In genomic region chr5:171308453-171309275, GRCh38 we compare ENCODE assay signal across 10 cellular contexts. TPM values are rescaled to one million over a fixed set of nuclear protein-coding genes. Genes with fewer than 3 reads are reported as not detected.
DNase-seq lines count a peak whose midpoint lies in the region; ATAC-seq and TF ChIP-seq lines count a peak whose summit lies in the region.
"Had no signal": no experiment of that assay in that cellular context is flagged by ENCODE, and none has a peak within 500 bp of the region (broad histone marks: within the 10 kb centered on the region; RNA-seq: fewer than 3 reads in every experiment).

TSS of gene TLX3 (plus strand) at chr5:171309248. CDS start at chr5:171309366, 118 bp downstream.

- H4K20me1 ChIP-seq in mammary epithelial cell (ENCODE audit: insufficient read depth, low read length): peaks cover 4% of the 10 kb centered on the region

- DNase-seq in mammary epithelial cell: peak; percentile 24
- no peak for DNase-seq in breast epithelium (ENCODE audit: low spot score in 2 of 2)
- peak; percentile 90 for DNase-seq in RPMI7951 (ENCODE audit: low read depth)
- DNase-seq in AG08395 (ENCODE audit: low spot score): no peak
- DNase-seq in right cardiac atrium: no peak

- peaks cover 4% of the 10 kb centered on the region for H3K4me1 ChIP-seq in mammary epithelial cell (ENCODE audit: insufficient read depth, low read length)
- H3K4me1 ChIP-seq in breast epithelium: peaks cover 0 to 5% of the 10 kb centered on the region in 2 donors
- peaks cover 5% of the 10 kb centered on the region for H3K4me1 ChIP-seq in iPS-15b (ENCODE audit: control insufficient read depth, insufficient read depth, low read length)
- peaks cover 3% of the 10 kb centered on the region for H3K4me1 ChIP-seq in right cardiac atrium (ENCODE audit: control insufficient read depth, insufficient read depth, low read length)

- no peak for ATAC-seq in esophagus mucosa
- ATAC-seq in HG02840 (IDR thresholded peaks at IDR 0.05; ENCODE audit: low FRiP score, unreplicated experiment): no peak
- no peak for ATAC-seq in right cardiac atrium

- H3K36me3 ChIP-seq in mammary epithelial cell (ENCODE audit: insufficient read depth, low read length) (no peaks in the 10 kb centered on the region), breast epithelium (no peaks in the 10 kb centered on the region), iPS-15b (ENCODE audit: control insufficient read depth, insufficient read depth, low read length) (no peaks in the 10 kb centered on the region)

- peak within 1 kb of the TSS; percentile 3 for H3K4me2 ChIP-seq in mammary epithelial cell (ENCODE audit: insufficient read depth, low read depth, low read length)

- dilution Hi-C loops in mammary epithelial cell (cut with HindIII; ENCODE audit: low sequenced_read_pairs): no loop called here

- no peak for TF ChIP-seq POLR2A in breast epithelium (IDR thresholded peaks at IDR 0.05)

- no peak for TF ChIP-seq CTCF in mammary epithelial cell (conservative IDR thresholded peaks at IDR 0.05 in 1 of 2, IDR thresholded peaks at IDR 0.05 in 1 of 2; ENCODE audit: extremely low read depth in 1 of 2, insufficient read depth in 1 of 2, low read depth in 1 of 2, low read length in 2 of 2)
- TF ChIP-seq CTCF in breast epithelium (IDR thresholded peaks at IDR 0.05): no peak

- CTCF ChIA-PET in mammary epithelial cell (lab: Charles Lee; ENCODE audit: low non-redundant PET): no interaction called here

- H3K4me3 ChIP-seq in mammary epithelial cell (replicated peaks in 1 of 3; ENCODE audit: insufficient read depth in 1 of 3, low read depth in 2 of 3, low read length in 3 of 3) (no peak within 1 kb of the TSS), breast epithelium (peak within 1 kb of the TSS in 1 of 3 donors; percentile 44), iPS-15b (ENCODE audit: low read depth, low read length) (peak within 1 kb of the TSS; percentile 39), right cardiac atrium (ENCODE audit: low read length) (no peak within 1 kb of the TSS)

- in situ Hi-C loops in mammary epithelial cell (cut with MboI; ENCODE audit: low sequenced_read_pairs in 2 of 2): no loop called here

- H2AFZ ChIP-seq in mammary epithelial cell (ENCODE audit: low read depth, low read length): no peak within 1 kb of the TSS

- intact Hi-C loops in mammary epithelial cell (cut with micrococcal nuclease) (no loop called here), breast epithelium (cut with DNase I; ENCODE audit: low total_unique reads) (no loop called here), right cardiac atrium (cut with DNase I) (no loop called here)

- no peaks in the 10 kb centered on the region for H3K79me2 ChIP-seq in mammary epithelial cell (ENCODE audit: insufficient read depth, low read length)

- 17% methylated on average over 23 of the region's 73 CpGs for whole genome bisulfite sequencing in mammary epithelial cell (ENCODE audit: low coverage, missing lambda C conversion rate)
- WGBS in right cardiac atrium: 5% methylated on average over 73 of the region's 73 CpGs

- BruUV-seq in mammary epithelial cell (replicated peaks; lab: Mats Ljungman, UMichigan): no TSS peak

- H3K27ac ChIP-seq in mammary epithelial cell (ENCODE audit: insufficient read depth, low read depth, low read length) (no peak within 1 kb of the TSS), breast epithelium (no peak within 1 kb of the TSS), right cardiac atrium (ENCODE audit: low read length) (no peak within 1 kb of the TSS)
- H3K27ac ChIP-seq: C4-2B had no signal

- H3K9ac ChIP-seq in mammary epithelial cell (ENCODE audit: insufficient read depth, low read length): no peak within 1 kb of the TSS
- H3K9ac ChIP-seq in iPS-15b (ENCODE audit: low read depth, low read length): no peak within 1 kb of the TSS

- peaks cover 70% of the 10 kb centered on the region for H3K27me3 ChIP-seq in mammary epithelial cell (ENCODE audit: insufficient read depth, low read length)
- H3K27me3 ChIP-seq in breast epithelium: peaks cover 20 to 97% of the 10 kb centered on the region in 2 donors
- peaks cover 95% of the 10 kb centered on the region for H3K27me3 ChIP-seq in iPS-15b (ENCODE audit: control insufficient read depth, insufficient read depth, low read length)
- no peaks in the 10 kb centered on the region for H3K27me3 ChIP-seq in right cardiac atrium (ENCODE audit: control insufficient read depth, insufficient read depth)

- H3K9me3 ChIP-seq in mammary epithelial cell (replicated peaks; ENCODE audit: insufficient read depth, low read length): no peaks in the 10 kb centered on the region
- H3K9me3 ChIP-seq in breast epithelium: no peaks in the 10 kb centered on the region
- H3K9me3 ChIP-seq in iPS-15b (ENCODE audit: control insufficient read depth, insufficient read depth, low read length): no peaks in the 10 kb centered on the region
- H3K9me3 ChIP-seq in right cardiac atrium (ENCODE audit: control insufficient read depth, low read length): no peaks in the 10 kb centered on the region

RNA-seq across cellular contexts. Expression of gene TLX3, which starts in this region (rescaled TPM):
- total RNA-seq in mammary epithelial cell (not detected), breast epithelium (not detected), esophagus mucosa (not detected), right cardiac atrium (not detected)
- polyA plus RNA-seq in mammary epithelial cell (not detected), right cardiac atrium (not detected)
- polyA minus RNA-seq in mammary epithelial cell: not detected
- total RNA-seq in RPMI7951 (2014; rRNA removed; shearing (Covaris generic)): 0.96 and 1.9 TPM in 2 replicates
- total RNA-seq: fibroblast of villous mesenchyme had no signal

Comparison
In these comparisons a context has a peak if more than half of its experiments do, and no peak if none do; other contexts are left out.
1. Peak in DNase-seq and H3K4me2 ChIP-seq in mammary epithelial cell; RNA of the gene not detected or under 1 TPM.